8 cellular contexts compared by ENCODE assay signal in genomic region chr9:95268681-95269080, GRCh38. TPM values are rescaled to one million over a fixed set of nuclear protein-coding genes. Genes with fewer than 3 reads are reported as not detected.
DNase-seq lines count a peak whose midpoint lies in the region; FAIRE-seq and TF ChIP-seq lines count a peak whose summit lies in the region.

No MANE protein-coding gene starts in this region.

- H3K4me3 ChIP-seq in ascending aorta: no peak overlapping the region

- intact Hi-C loops in ascending aorta (cut with DNase I): loop anchor here (10.0 kb wide), 2 partner anchors 56 to 604 kb away; no protein-coding TSS in a partner anchor

- no peaks in the 10 kb centered on the region for H3K4me1 ChIP-seq in ascending aorta

- peak; percentile 6 for DNase-seq in activated CD4-positive, alpha-beta T cell treated with anti-CD3 and anti-CD28 coated beads for 48 hours
- no peak for DNase-seq in activated CD4-positive, alpha-beta T cell treated with anti-CD3 and anti-CD28 coated beads for 4 hours
- DNase-seq in NCI-H187 treated with DMSO at 0.1 percent for 48 hours (lab: John Stamatoyannopoulos, UW) (peak; percentile 43), ascending aorta (ENCODE audit: low spot score in 2 of 2) (no peak), kidney glomerular epithelial cell (lab: John Stamatoyannopoulos, UW) (peak; percentile 20), RCC 7860 (ENCODE audit: low spot score) (no peak), GM12892 (ENCODE audit: insufficient read length) (no peak)
- no peak for DNase-seq in stimulated activated CD4-positive, alpha-beta T cell treated with anti-CD3 and anti-CD28 coated beads, Interleukin-4, amount 100 ng/mL, for 1 hour

- H3K9me3 ChIP-seq in ascending aorta: no peaks in the 10 kb centered on the region

- H3K27ac ChIP-seq in ascending aorta: no peak overlapping the region

- H3K36me3 ChIP-seq in ascending aorta: no peaks in the 10 kb centered on the region

- no peak for FAIRE-seq in RCC 7860 (lab: Jason Lieb, UNC)
- no peak for FAIRE-seq in GM12892 (lab: Jason Lieb, UNC)

- peak; percentile 9 to 54 (median 34) for TF ChIP-seq CTCF in ascending aorta (IDR thresholded peaks at IDR 0.05)

- no peaks in the 10 kb centered on the region for H3K27me3 ChIP-seq in ascending aorta

- no peak for TF ChIP-seq POLR2A in GM12892 (IDR thresholded peaks at IDR 0.05; ENCODE audit: low read depth, low read length)

RNA-seq across cellular contexts. Expression of gene FANCC, which starts 48.8 kb away (rescaled TPM):
- 0.64 TPM for total RNA-seq in ascending aorta
- polyA plus RNA-seq in GM12892 (2012; ENCODE audit: missing spikeins): 6.7 TPM

Comparison
In these comparisons a context has a peak if more than half of its experiments do, and no peak if none do; other contexts are left out.
1. DNase-seq: peak in activated CD4-positive, alpha-beta T cell treated with anti-CD3 and anti-CD28 coated beads for 48 hours (single experiment), NCI-H187 treated with DMSO at 0.1 percent for 48 hours (single experiment) and kidney glomerular epithelial cell (single experiment); none in activated CD4-positive, alpha-beta T cell treated with anti-CD3 and anti-CD28 coated beads for 4 hours (0 of 2), ascending aorta (0 of 2), stimulated activated CD4-positive, alpha-beta T cell treated with anti-CD3 and anti-CD28 coated beads, Interleukin-4, amount 100 ng/mL, for 1 hour (single experiment), RCC 7860 (single experiment) and GM12892 (single experiment).